Comparison of ENCODE assay signal across 20 cellular contexts in genomic region chr13:36102721-36103120, GRCh38. TPM values are rescaled to one million over a fixed set of nuclear protein-coding genes. Genes with fewer than 3 reads are reported as not detected.
DNase-seq lines count a peak whose midpoint lies in the region; ATAC-seq, FAIRE-seq and TF ChIP-seq lines count a peak whose summit lies in the region.
"Had no signal": no experiment of that assay in that cellular context is flagged by ENCODE, and none has a peak within 500 bp of the region (broad histone marks: within the 10 kb centered on the region; RNA-seq: fewer than 3 reads in every experiment).

No MANE protein-coding gene starts in this region.

- dilution Hi-C loops in endothelial cell of umbilical vein (cut with MboI; ENCODE audit: extremely low pct_ligation_motif_present, low sequenced_read_pairs): no loop called here

- H3K9ac ChIP-seq in endothelial cell of umbilical vein (replicated peaks; ENCODE audit: extremely low read depth, insufficient read depth, low read length): no peak overlapping the region
- H3K9ac ChIP-seq in neural cell (ENCODE audit: low read length): no peak overlapping the region

- H3K4me2 ChIP-seq in endothelial cell of umbilical vein (ENCODE audit: insufficient read depth, low read length) (no peak overlapping the region), neural cell (ENCODE audit: low read length) (no peak overlapping the region)

- no peaks in the 10 kb centered on the region for H4K20me1 ChIP-seq in endothelial cell of umbilical vein (replicated peaks; ENCODE audit: control insufficient read depth, extremely low read depth, insufficient read depth, low read length)
- H4K20me1 ChIP-seq in neural cell (ENCODE audit: insufficient read depth): no peaks in the 10 kb centered on the region

- WGBS in adrenal gland, 4 donors: 67 to 71% (median 71%) methylated on average over 4 of the region's 4 CpGs

- H3K9me1 ChIP-seq in endothelial cell of umbilical vein (replicated peaks; ENCODE audit: control insufficient read depth, extremely low read depth, insufficient read depth, low read length): no peaks in the 10 kb centered on the region

- TF ChIP-seq EP300 in neural cell (conservative IDR thresholded peaks at IDR 0.05; ENCODE audit: poor library complexity, severe bottlenecking): no peak

- POLR2A ChIA-PET in endothelial cell of umbilical vein (lab: Charles Lee): no interaction called here

- BruUV-seq in endothelial cell of umbilical vein (replicated peaks; lab: Mats Ljungman, UMichigan): no TSS peak

- in situ Hi-C loops in SK-MEL-5 (cut with HindIII; ENCODE audit: low pct_unique_long_range_greater_than_20kb, low sequenced_read_pairs): no loop called here

- no peaks in the 10 kb centered on the region for H3K9me2 ChIP-seq in neural cell (ENCODE audit: insufficient read depth, low read length)

- no peaks in the 10 kb centered on the region for H3F3A ChIP-seq in neural cell (ENCODE audit: insufficient read depth, low read length, poor library complexity, severe bottlenecking)

- H3K27ac ChIP-seq in endothelial cell of umbilical vein (ENCODE audit: insufficient read depth, low read depth, low read length) (no peak overlapping the region), neural cell (ENCODE audit: low read length) (peak overlapping the region; percentile 86), adrenal gland (no peak overlapping the region)

- DNase-seq in SK-MEL-5 (ENCODE audit: low read depth, low spot score) (peak; percentile 89), endothelial cell of umbilical vein (ENCODE audit: low read depth, low spot score) (peak; percentile 11), NOMO-1 treated with dmso at 0.1 percent for 144 hours (lab: John Stamatoyannopoulos, UW; ENCODE audit: unreplicated experiment) (no peak), adrenal gland (no peak)
- DNase-seq: C1 segment of cervical spinal cord; Calu3; CD4-positive, alpha-beta memory T cell; COR-L47; DMS53; DMS79 treated with DMSO at 0.1 percent for 48 hours; GF-D8; H7; HCEC 1CT had no signal

- no peak for FAIRE-seq in endothelial cell of umbilical vein (lab: Jason Lieb, UNC)
- FAIRE-seq: GM12891, GM18507, H1 had no signal

- TF ChIP-seq CTCF in endothelial cell of umbilical vein (IDR thresholded peaks at IDR 0.05; ENCODE audit: extremely low read depth in 1 of 2, insufficient read depth in 1 of 2, low read depth in 1 of 2, low read length in 2 of 2): no peak
- no peak for TF ChIP-seq CTCF in neural cell (IDR thresholded peaks at IDR 0.05; ENCODE audit: poor library complexity, severe bottlenecking)
- no peak for TF ChIP-seq CTCF in adrenal gland (IDR thresholded peaks at IDR 0.05)

- intact Hi-C loops in endothelial cell of umbilical vein (cut with micrococcal nuclease): no loop called here
- intact Hi-C loops in adrenal gland (cut with DNase I): no loop called here

- ATAC-seq in HG03175 (IDR thresholded peaks at IDR 0.05; ENCODE audit: unreplicated experiment) (no peak), GM19023 (IDR thresholded peaks at IDR 0.05; ENCODE audit: unreplicated experiment) (no peak)

- no peaks in the 10 kb centered on the region for H3K79me2 ChIP-seq in endothelial cell of umbilical vein (ENCODE audit: control insufficient read depth, insufficient read depth, low read length)
- H3K79me2 ChIP-seq in neural cell (replicated peaks; ENCODE audit: insufficient read depth, low read length): peaks cover 44% of the 10 kb centered on the region

- no peaks in the 10 kb centered on the region for H3K4me1 ChIP-seq in endothelial cell of umbilical vein (ENCODE audit: control insufficient read depth, extremely low read depth, insufficient read depth, low read length)
- no peaks in the 10 kb centered on the region for H3K4me1 ChIP-seq in adrenal gland (replicated peaks in 1 of 2)

- TF ChIP-seq POLR2A in endothelial cell of umbilical vein (IDR thresholded peaks at IDR 0.05; ENCODE audit: low read depth, low read length): no peak
- TF ChIP-seq POLR2A in adrenal gland (IDR thresholded peaks at IDR 0.05): no peak

- no peaks in the 10 kb centered on the region for H3K27me3 ChIP-seq in endothelial cell of umbilical vein (ENCODE audit: control insufficient read depth in 2 of 2, insufficient read depth in 2 of 2, low read length in 2 of 2)
- no peaks in the 10 kb centered on the region for H3K27me3 ChIP-seq in neural cell (ENCODE audit: insufficient read depth, low read depth, low read length)
- H3K27me3 ChIP-seq in adrenal gland: no peaks in the 10 kb centered on the region

- H3K4me3 ChIP-seq in endothelial cell of umbilical vein (replicated peaks in 1 of 3; ENCODE audit: insufficient read depth in 1 of 3, low read depth in 1 of 3, low read length in 3 of 3) (no peak overlapping the region), neural cell (ENCODE audit: low read length) (no peak overlapping the region), adrenal gland (no peak overlapping the region)

- H3K9me3 ChIP-seq in endothelial cell of umbilical vein (replicated peaks; ENCODE audit: control insufficient read depth, insufficient read depth, low read length) (no peaks in the 10 kb centered on the region), neural cell (ENCODE audit: low read length) (no peaks in the 10 kb centered on the region), adrenal gland (replicated peaks in 1 of 3) (no peaks in the 10 kb centered on the region)

- H3K36me3 ChIP-seq in endothelial cell of umbilical vein (ENCODE audit: control insufficient read depth in 2 of 2, extremely low read depth in 1 of 2, insufficient read depth in 2 of 2, low read length in 2 of 2) (no peaks in the 10 kb centered on the region), neural cell (ENCODE audit: insufficient read depth, low read length) (peaks cover 10% of the 10 kb centered on the region), adrenal gland (replicated peaks in 1 of 2) (no peaks in the 10 kb centered on the region)

- no peak overlapping the region for H2AFZ ChIP-seq in endothelial cell of umbilical vein (ENCODE audit: low read depth, low read length)
- no peak overlapping the region for H2AFZ ChIP-seq in neural cell (ENCODE audit: low read depth, low read length)

- CTCF ChIA-PET in endothelial cell of umbilical vein (lab: Charles Lee): no interaction called here

- no peak for TF ChIP-seq RAD21 in neural cell (conservative IDR thresholded peaks at IDR 0.05)

TF ChIP-seq in endothelial cell of umbilical vein, 7 proteins besides CTCF, POLR2A, EP300 and RAD21:
- no peak for TF ChIP-seq JUN (IDR thresholded peaks at IDR 0.05; ENCODE audit: borderline replicate concordance, insufficient read depth, insufficient read length, low read depth)
- no peak for TF ChIP-seq POLR2AphosphoS5 (IDR thresholded peaks at IDR 0.05; ENCODE audit: insufficient read depth, low read depth, low read length)
- no peak for TF ChIP-seq FOS (IDR thresholded peaks at IDR 0.05; ENCODE audit: borderline replicate concordance, insufficient read depth, low read length)
- TF ChIP-seq EZH2 (IDR thresholded peaks at IDR 0.05; ENCODE audit: borderline replicate concordance, low read depth, low read length, severe bottlenecking): no peak
- no peak for TF ChIP-seq MYC (IDR thresholded peaks at IDR 0.05; ENCODE audit: low read depth, low read length)
- TF ChIP-seq, protein P1, sequence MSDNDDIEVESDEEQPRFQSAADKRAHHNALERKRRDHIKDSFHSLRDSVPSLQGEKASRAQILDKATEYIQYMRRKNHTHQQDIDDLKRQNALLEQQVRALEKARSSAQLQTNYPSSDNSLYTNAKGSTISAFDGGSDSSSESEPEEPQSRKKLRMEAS (IDR thresholded peaks at IDR 0.05; ENCODE audit: insufficient read depth, insufficient read length): no peak
- TF ChIP-seq GATA2 (IDR thresholded peaks at IDR 0.05; ENCODE audit: insufficient read depth, insufficient read length, low read depth, low read length): no peak

TF ChIP-seq in neural cell, 6 proteins besides CTCF, POLR2A, EP300 and RAD21:
- TF ChIP-seq SMC3 (conservative IDR thresholded peaks at IDR 0.05; ENCODE audit: poor library complexity): no peak
- TF ChIP-seq POLR2AphosphoS5 (IDR thresholded peaks at IDR 0.05): no peak
- TF ChIP-seq MXI1 (conservative IDR thresholded peaks at IDR 0.05; ENCODE audit: poor library complexity, severe bottlenecking): no peak

RNA-seq across cellular contexts. Expression of gene DCLK1, which starts 28.5 kb away (rescaled TPM):
- 35.6 and 39.5 TPM in 2 replicates for total RNA-seq in SK-MEL-5 (2014; rRNA removed; shearing (Covaris generic))
- 35.8 and 48.4 TPM in 2 replicates for polyA plus RNA-seq in SK-MEL-5 (2015; cell fraction: cytosol; rRNA removed)
- 30.2 and 31.6 TPM in 2 replicates for polyA plus RNA-seq in SK-MEL-5 (2015; cell fraction: nucleus; rRNA removed)
- total RNA-seq in endothelial cell of umbilical vein: 3.9 and 4.5 TPM in 2 replicates
- polyA plus RNA-seq in endothelial cell of umbilical vein: 0.21 and 0.28 TPM in 2 replicates
- polyA plus RNA-seq in endothelial cell of umbilical vein (2011; cell fraction: cytosol; rRNA removed): 0.25 and 0.27 TPM in 2 replicates
- 0.83 and 1.2 TPM in 2 replicates for polyA plus RNA-seq in endothelial cell of umbilical vein (2011; cell fraction: nucleus; rRNA removed)
- polyA plus RNA-seq in endothelial cell of umbilical vein (2012): 0.19 and 0.47 TPM in 2 replicates
- 0.53 and 1.3 TPM in 2 replicates for polyA minus RNA-seq in endothelial cell of umbilical vein
- not detected for polyA minus RNA-seq in endothelial cell of umbilical vein (2011; cell fraction: cytosol; rRNA and poly(A)+ RNA removed)
- polyA minus RNA-seq in endothelial cell of umbilical vein (2011; cell fraction: nucleus; rRNA and poly(A)+ RNA removed): 1.2 and 3.7 TPM in 2 replicates
- polyA plus RNA-seq in neural cell: 118 and 124 TPM in 2 replicates
- polyA minus RNA-seq in neural cell: 307 and 341 TPM in 2 replicates
- 1 to 10 TPM in 6 of 8 donors, under 1 TPM in 2; 0.68 to 4.0 (median 1.6) TPM for total RNA-seq in adrenal gland
- polyA plus RNA-seq in adrenal gland: 1 to 10 TPM; 2.3 to 3.3 (median 2.7) TPM
- total RNA-seq: Calu3; CD4-positive, alpha-beta memory T cell; G401 had no signal
- polyA plus RNA-seq: CD4-positive, alpha-beta memory T cell had no signal

Comparison
In these comparisons a context has a peak if more than half of its experiments do, and no peak if none do; other contexts are left out.
1. DNase-seq: peak in SK-MEL-5 (single experiment) and endothelial cell of umbilical vein (single experiment); none in NOMO-1 treated with dmso at 0.1 percent for 144 hours (single experiment) and adrenal gland (0 of 7).